Comparison of ENCODE assay signal across 15 cellular contexts in genomic region chr9:117715411-117715989, GRCh38. TPM values are rescaled to one million over a fixed set of nuclear protein-coding genes. Genes with fewer than 3 reads are reported as not detected.
"Had no signal": no experiment of that assay in that cellular context is flagged by ENCODE, and none has a peak within 500 bp of the region (broad histone marks: within the 10 kb centered on the region; RNA-seq: fewer than 3 reads in every experiment).

No MANE protein-coding gene starts in this region.

- H3K9ac ChIP-seq: parathyroid adenoma had no signal

- H3K27me3 ChIP-seq: left lung, tibial artery, uterus had no signal

- H3K36me3 ChIP-seq: uterus had no signal

- DNase-seq: activated CD4-positive, CD25-positive, alpha-beta regulatory T cell treated with anti-CD3 and anti-CD28 coated beads, Interleukin-2, amount 50 U/mL, for 72 hours; activated naive CD8-positive, alpha-beta T cell treated with anti-CD3 and anti-CD28 coated beads, Interleukin-2, amount 10 ng/mL, durations not matched to agents 7 days and 5 days; cortex of kidney; effector memory CD4-positive, alpha-beta T cell; kidney; left lung; stimulated activated CD4-positive, alpha-beta T cell treated with anti-CD3 and anti-CD28 coated beads, Interleukin-2, amount 100 ng/mL, for 48 hours; T-helper 1 cell; T1000; tibial artery; uterus had no signal

- H3K9me3 ChIP-seq: left lung, tibial artery, uterus had no signal

- ATAC-seq: left lung; stimulated activated memory B cell treated with anti-CD40 and anti-IgM and Interleukin-4, amounts not matched to agents 10 μg/mL and 1 μg/mL and 100 μg/mL, for 72 hours had no signal

- H3K79me2 ChIP-seq: parathyroid adenoma had no signal

- H2AFZ ChIP-seq: parathyroid adenoma had no signal

- H3K4me3 ChIP-seq: left lung, tibial artery, uterus had no signal

- FAIRE-seq: kidney had no signal

- H3K27ac ChIP-seq: parathyroid adenoma, tibial artery, uterus had no signal

- H3K4me1 ChIP-seq: parathyroid adenoma, uterus had no signal

RNA-seq across cellular contexts. Expression of gene TLR4, which starts 11.3 kb away (rescaled TPM):
- total RNA-seq: activated CD8-positive, alpha-beta memory T cell treated with anti-CD3 and anti-CD28 coated beads for 36 hours; activated T-helper 1 cell treated with anti-CD3 and anti-CD28 coated beads, Interleukin-12 subunit alpha, Interleukin-12 subunit beta, Interleukin-2, Interleukin-4 antibody, amounts not matched to agents 30 ng/mL and 10 ng/mL and 1 ng/mL, durations not matched to agents 14 hours and 24 hours and 36 hours had no signal
